In the genomic region with DNA sequence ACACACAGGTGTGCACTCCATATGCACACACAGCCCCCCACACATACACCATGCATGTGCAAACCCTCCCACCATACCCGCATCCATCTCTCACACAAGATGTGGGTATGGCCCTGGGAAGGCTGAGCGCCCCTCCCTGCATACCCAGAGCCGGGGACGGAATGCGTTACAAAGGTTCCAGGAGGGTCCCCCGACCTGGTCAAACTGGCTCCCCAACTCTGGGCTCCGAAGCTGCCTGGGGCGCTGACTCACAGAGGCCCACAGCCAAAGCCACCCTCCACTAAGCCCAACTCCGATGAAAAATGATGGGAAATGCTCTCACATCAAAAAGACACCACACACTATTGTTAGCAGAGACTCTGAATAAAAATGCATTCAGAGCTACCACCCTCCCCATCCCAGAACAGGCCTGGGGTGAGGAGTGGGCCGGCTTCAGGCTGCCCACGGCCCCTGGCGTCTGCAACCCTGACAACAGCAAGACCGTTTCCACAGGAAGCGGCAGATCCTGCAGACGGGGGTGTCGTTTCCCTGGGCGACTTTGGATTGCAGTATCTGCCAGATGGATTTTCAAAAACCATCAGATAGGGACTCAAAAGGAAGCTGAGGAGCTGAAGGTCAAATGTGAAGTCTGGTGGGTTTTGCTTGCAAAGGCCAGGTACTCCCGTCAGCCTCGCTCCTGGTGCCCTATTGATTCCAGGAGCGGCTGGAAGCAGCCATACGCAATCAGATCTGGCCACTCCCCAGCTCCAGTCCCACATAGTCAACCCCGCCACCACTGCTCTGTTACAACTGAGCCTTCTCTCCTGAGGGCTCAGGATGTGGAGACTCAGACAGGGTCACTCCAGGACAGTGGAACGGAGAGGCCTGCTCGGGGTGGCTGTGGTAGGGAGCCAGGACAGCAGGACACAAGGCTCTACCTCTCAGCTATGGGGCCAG, we compare ENCODE assay signal across 22 cellular contexts. TPM values are rescaled to one million over a fixed set of nuclear protein-coding genes. Genes with fewer than 3 reads are reported as not detected.
DNase-seq lines count a peak whose midpoint lies in the region; ATAC-seq and TF ChIP-seq lines count a peak whose summit lies in the region.
"Had no signal": no experiment of that assay in that cellular context is flagged by ENCODE, and none has a peak within 500 bp of the region (broad histone marks: within the 10 kb centered on the region; RNA-seq: fewer than 3 reads in every experiment).

No MANE protein-coding gene starts in this region.

- H3K27ac Mint-ChIP-seq in stimulated activated naive CD8-positive, alpha-beta T cell treated with anti-CD3 and anti-CD28 coated beads, Interleukin-15, amount 100 ng/mL, for 72 hours, result no peak overlapping the region
- peak overlapping the region; percentile 41 for H3K27ac Mint-ChIP-seq in endothelial cell (ENCODE audit: unreplicated experiment)

- H3K27me3 Mint-ChIP-seq in stimulated activated naive CD8-positive, alpha-beta T cell treated with anti-CD3 and anti-CD28 coated beads, Interleukin-15, amount 100 ng/mL, for 72 hours, result no peaks in the 10 kb centered on the region
- peaks cover 3% of the 10 kb centered on the region for H3K27me3 Mint-ChIP-seq in endothelial cell (ENCODE audit: unreplicated experiment)
- H3K27me3 Mint-ChIP-seq: brain had no signal

- no peak for DNase-seq in stimulated activated naive CD8-positive, alpha-beta T cell treated with anti-CD3 and anti-CD28 coated beads, Interleukin-15, amount 100 ng/mL, for 72 hours
- DNase-seq in stimulated activated naive CD8-positive, alpha-beta T cell treated with anti-CD3 and anti-CD28 coated beads, Interleukin-15, Interleukin-2, amounts not matched to agents 100 U/mL and 50 U/mL, for 24 hours, result no peak
- peak; percentile 36 for DNase-seq in endothelial cell (ENCODE audit: low spot score)
- DNase-seq in lung microvascular endothelial cell (ENCODE audit: low read depth in 2 of 2), result peak; percentile 32 to 39
- peak; percentile 72 for DNase-seq in ureter (ENCODE audit: low spot score)
- no peak for DNase-seq in NCI-H187 treated with DMSO at 0.1 percent for 48 hours (lab: John Stamatoyannopoulos, UW)
- DNase-seq in SW480 (ENCODE audit: low spot score), result no peak
- DNase-seq: activated CD4-positive, alpha-beta T cell treated with anti-CD3 and anti-CD28 coated beads, Interleukin-2, amount 50 U/mL, for 1 hour; GM23248; immature natural killer cell; NCI-H1092 treated with DMSO at 0.1 percent for 48 hours; NCI-H2029; NCI-H446; nucleus accumbens; OCI-M1; retina; SIG-M5; stimulated activated CD4-positive, alpha-beta T cell treated with anti-CD3 and anti-CD28 coated beads, Interleukin-12 subunit alpha, Interleukin-12 subunit beta, amount 100 ng/mL, for 4 hours; uterus had no signal

- peak; percentile 39 for ATAC-seq in stimulated activated naive CD8-positive, alpha-beta T cell treated with anti-CD3 and anti-CD28 coated beads, Interleukin-15, amount 100 ng/mL, for 72 hours
- no peak for ATAC-seq in stimulated activated naive CD8-positive, alpha-beta T cell treated with anti-CD3 and anti-CD28 coated beads, Interleukin-15, Interleukin-2, amounts not matched to agents 100 U/mL and 50 U/mL, for 24 hours
- no peak for ATAC-seq in GM18867 (IDR thresholded peaks at IDR 0.05; ENCODE audit: unreplicated experiment)

- no peaks in the 10 kb centered on the region for H3K4me1 Mint-ChIP-seq in stimulated activated naive CD8-positive, alpha-beta T cell treated with anti-CD3 and anti-CD28 coated beads, Interleukin-15, amount 100 ng/mL, for 72 hours
- peaks cover 15% of the 10 kb centered on the region for H3K4me1 Mint-ChIP-seq in endothelial cell (ENCODE audit: unreplicated experiment)

- H3K4me3 Mint-ChIP-seq in stimulated activated naive CD8-positive, alpha-beta T cell treated with anti-CD3 and anti-CD28 coated beads, Interleukin-15, amount 100 ng/mL, for 72 hours, result no peak overlapping the region
- no peak overlapping the region for H3K4me3 Mint-ChIP-seq in endothelial cell (ENCODE audit: unreplicated experiment)
- H3K4me3 Mint-ChIP-seq: brain; immature natural killer cell; T-helper 1 cell treated with Interleukin-12 subunit alpha and Interleukin-12 subunit beta and Interleukin-4 antibody, amounts not matched to agents 30 μg/mL and 1 μg/mL, for 36 hours had no signal

- TF ChIP-seq CTCF in endothelial cell (IDR thresholded peaks at IDR 0.05; ENCODE audit: unreplicated experiment), result no peak

- H3K9me3 Mint-ChIP-seq in stimulated activated naive CD8-positive, alpha-beta T cell treated with anti-CD3 and anti-CD28 coated beads, Interleukin-15, amount 100 ng/mL, for 72 hours, result peaks cover 0 to 9% of the 10 kb centered on the region in 2 donors
- H3K9me3 Mint-ChIP-seq in endothelial cell (ENCODE audit: unreplicated experiment), result no peaks in the 10 kb centered on the region
- H3K9me3 Mint-ChIP-seq: brain; immature natural killer cell; T-helper 1 cell treated with Interleukin-12 subunit alpha and Interleukin-12 subunit beta and Interleukin-4 antibody, amounts not matched to agents 30 μg/mL and 1 μg/mL, for 36 hours had no signal

- H3K36me3 Mint-ChIP-seq in endothelial cell (ENCODE audit: low read depth, unreplicated experiment), result peaks cover 7% of the 10 kb centered on the region
- H3K36me3 Mint-ChIP-seq: brain had no signal

RNA-seq across cellular contexts. Expression of gene PEPD, which starts 14.3 kb away (rescaled TPM):
- total RNA-seq in endothelial cell (ENCODE audit: unreplicated experiment) (40.5 TPM), lung microvascular endothelial cell (61.7 and 89.3 TPM in 2 replicates), ureter (86.6 TPM)

Comparison
In these comparisons a context has a peak if more than half of its experiments do, and no peak if none do; other contexts are left out.
1. DNase-seq: peak in endothelial cell (single experiment), lung microvascular endothelial cell (2 of 2) and ureter (single experiment); none in stimulated activated naive CD8-positive, alpha-beta T cell treated with anti-CD3 and anti-CD28 coated beads, Interleukin-15, amount 100 ng/mL, for 72 hours (0 of 2), stimulated activated naive CD8-positive, alpha-beta T cell treated with anti-CD3 and anti-CD28 coated beads, Interleukin-15, Interleukin-2, amounts not matched to agents 100 U/mL and 50 U/mL, for 24 hours (single experiment), NCI-H187 treated with DMSO at 0.1 percent for 48 hours (single experiment) and SW480 (single experiment).